In genomic region chr11:76721755-76722677, GRCh38 we compare ENCODE assay signal across 8 cellular contexts. TPM values are rescaled to one million over a fixed set of nuclear protein-coding genes. Genes with fewer than 3 reads are reported as not detected.
DNase-seq lines count a peak whose midpoint lies in the region; ATAC-seq and TF ChIP-seq lines count a peak whose summit lies in the region.

No MANE protein-coding gene starts in this region.

- H3K4me3 ChIP-seq in AG04449 (ENCODE audit: low read depth, low read length) (no peak overlapping the region), parathyroid adenoma (ENCODE audit: low read depth, low read length) (no peak overlapping the region)

- DNase-seq in AG04449 (ENCODE audit: low read depth, low spot score) (no peak), MV-4-11 (lab: John Stamatoyannopoulos, UW) (peak; percentile 67), SW 1271 (lab: John Stamatoyannopoulos, UW) (peak; percentile 30 to 68), Right ventricle myocardium inferior (ENCODE audit: missing footprints) (peak; percentile 90), type B pancreatic cell (ENCODE audit: extremely low spot score, unreplicated experiment) (peak; percentile 87)

- intact Hi-C loops in Right ventricle myocardium inferior (cut with DNase I), result no loop called here

- H3K27me3 ChIP-seq in parathyroid adenoma (ENCODE audit: control insufficient read depth, insufficient read depth, low read length), result no peaks in the 10 kb centered on the region

- peak overlapping the region; percentile 72 for H2AFZ ChIP-seq in parathyroid adenoma

- no peak overlapping the region for H3K4me2 ChIP-seq in parathyroid adenoma (ENCODE audit: low read length)

- H3K36me3 Mint-ChIP-seq in activated naive CD8-positive, alpha-beta T cell, result no peaks in the 10 kb centered on the region
- no peaks in the 10 kb centered on the region for H3K36me3 Mint-ChIP-seq in type B pancreatic cell

- POLR2A ChIA-PET in AG04449 (lab: Yijun Ruan, JAX), result no interaction called here

- no peak overlapping the region for H3K27ac Mint-ChIP-seq in activated naive CD8-positive, alpha-beta T cell
- peak overlapping the region; percentile 67 for H3K27ac Mint-ChIP-seq in type B pancreatic cell

- TF ChIP-seq CTCF in AG04449 (IDR thresholded peaks at IDR 0.05; ENCODE audit: insufficient read depth, low read length, missing control alignments) (peak; percentile 94), parathyroid adenoma (IDR thresholded peaks at IDR 0.05) (peak; percentile 82), type B pancreatic cell (conservative IDR thresholded peaks at IDR 0.05) (peak; percentile 93)

- H3K4me1 ChIP-seq in parathyroid adenoma, result no peaks in the 10 kb centered on the region

- CTCF ChIA-PET in AG04449 (lab: Yijun Ruan, JAX), result interaction anchor here (0.6 to 19.3 kb wide), 41 partner anchors 9 to 514 kb away, joined by 3 to 419 read pairs (median 5); no protein-coding TSS in a partner anchor

- H3K27me3 Mint-ChIP-seq in activated naive CD8-positive, alpha-beta T cell, result peaks cover 19% of the 10 kb centered on the region
- peaks cover 49% of the 10 kb centered on the region for H3K27me3 Mint-ChIP-seq in type B pancreatic cell

- no peaks in the 10 kb centered on the region for H3K9me3 ChIP-seq in parathyroid adenoma (ENCODE audit: control insufficient read depth, low read length)

- H3K36me3 ChIP-seq in parathyroid adenoma (ENCODE audit: control insufficient read depth, insufficient read depth, low read length), result no peaks in the 10 kb centered on the region

- H3K9ac ChIP-seq in parathyroid adenoma, result no peak overlapping the region

- H3K9me3 Mint-ChIP-seq in activated naive CD8-positive, alpha-beta T cell (ENCODE audit: low read depth), result no peaks in the 10 kb centered on the region
- no peaks in the 10 kb centered on the region for H3K9me3 Mint-ChIP-seq in type B pancreatic cell

- H3K4me3 Mint-ChIP-seq in activated naive CD8-positive, alpha-beta T cell, result peak overlapping the region; percentile 51
- peak overlapping the region; percentile 68 for H3K4me3 Mint-ChIP-seq in type B pancreatic cell

- no peak overlapping the region for H3K27ac ChIP-seq in parathyroid adenoma

- H3K4me1 Mint-ChIP-seq in activated naive CD8-positive, alpha-beta T cell (ENCODE audit: low read depth), result peaks cover 7% of the 10 kb centered on the region
- H3K4me1 Mint-ChIP-seq in type B pancreatic cell (ENCODE audit: unreplicated experiment), result peaks cover 4% of the 10 kb centered on the region

- H3K79me2 ChIP-seq in parathyroid adenoma, result no peaks in the 10 kb centered on the region

- ATAC-seq in GM19043 (IDR thresholded peaks at IDR 0.05; ENCODE audit: low read depth, unreplicated experiment) (peak; percentile 63), Right ventricle myocardium inferior (peak; percentile 92)

RNA-seq across cellular contexts. Expression of gene LRRC32, which starts 51.5 kb away (rescaled TPM):
- 32.5 TPM for total RNA-seq in Right ventricle myocardium inferior
- total RNA-seq in type B pancreatic cell (ENCODE audit: low replicate concordance), result 4.3 and 5.4 TPM in 2 replicates
